In the genomic region with DNA sequence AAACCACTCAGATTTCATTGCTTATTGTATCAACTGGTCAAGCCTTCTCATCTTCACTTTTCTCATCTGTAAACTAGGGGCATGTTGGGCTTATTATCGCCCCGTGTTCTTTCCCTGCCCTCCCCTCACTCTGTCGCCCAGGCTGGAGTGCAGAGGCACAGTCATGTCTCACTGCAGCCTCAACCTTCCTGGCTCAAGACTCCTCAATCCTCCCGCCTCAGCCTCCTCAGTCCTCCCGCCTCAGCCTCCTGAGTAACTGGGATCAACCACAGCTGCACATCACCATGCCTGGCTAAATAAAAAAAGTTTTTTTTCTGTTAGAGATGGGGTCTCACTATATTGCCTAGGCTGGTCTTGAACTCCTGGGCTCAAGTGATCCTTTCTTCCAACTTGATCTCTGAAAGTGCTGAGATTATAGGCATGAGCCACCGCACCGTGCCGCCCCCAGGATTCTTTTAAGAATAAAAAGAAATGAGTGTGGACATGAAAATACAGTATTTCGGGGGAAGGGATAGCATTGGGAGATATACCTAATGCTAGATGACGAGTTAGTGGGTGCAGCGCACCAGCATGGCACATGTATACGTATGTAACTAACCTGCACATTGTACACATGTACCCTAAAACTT, we compare ENCODE assay signal across 1 cellular context.
TF ChIP-seq lines count a peak whose summit lies in the region.

No MANE protein-coding gene starts in this region.

TF ChIP-seq in WTC11, 78 proteins besides CTCF, POLR2A, EP300 and RAD21 (continued from another document):
- TF ChIP-seq, protein P1, sequence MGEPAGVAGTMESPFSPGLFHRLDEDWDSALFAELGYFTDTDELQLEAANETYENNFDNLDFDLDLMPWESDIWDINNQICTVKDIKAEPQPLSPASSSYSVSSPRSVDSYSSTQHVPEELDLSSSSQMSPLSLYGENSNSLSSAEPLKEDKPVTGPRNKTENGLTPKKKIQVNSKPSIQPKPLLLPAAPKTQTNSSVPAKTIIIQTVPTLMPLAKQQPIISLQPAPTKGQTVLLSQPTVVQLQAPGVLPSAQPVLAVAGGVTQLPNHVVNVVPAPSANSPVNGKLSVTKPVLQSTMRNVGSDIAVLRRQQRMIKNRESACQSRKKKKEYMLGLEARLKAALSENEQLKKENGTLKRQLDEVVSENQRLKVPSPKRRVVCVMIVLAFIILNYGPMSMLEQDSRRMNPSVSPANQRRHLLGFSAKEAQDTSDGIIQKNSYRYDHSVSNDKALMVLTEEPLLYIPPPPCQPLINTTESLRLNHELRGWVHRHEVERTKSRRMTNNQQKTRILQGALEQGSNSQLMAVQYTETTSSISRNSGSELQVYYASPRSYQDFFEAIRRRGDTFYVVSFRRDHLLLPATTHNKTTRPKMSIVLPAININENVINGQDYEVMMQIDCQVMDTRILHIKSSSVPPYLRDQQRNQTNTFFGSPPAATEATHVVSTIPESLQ (CRISPR knock-in tag; IDR thresholded peaks at IDR 0.05): no peak
- TF ChIP-seq, protein P2, sequence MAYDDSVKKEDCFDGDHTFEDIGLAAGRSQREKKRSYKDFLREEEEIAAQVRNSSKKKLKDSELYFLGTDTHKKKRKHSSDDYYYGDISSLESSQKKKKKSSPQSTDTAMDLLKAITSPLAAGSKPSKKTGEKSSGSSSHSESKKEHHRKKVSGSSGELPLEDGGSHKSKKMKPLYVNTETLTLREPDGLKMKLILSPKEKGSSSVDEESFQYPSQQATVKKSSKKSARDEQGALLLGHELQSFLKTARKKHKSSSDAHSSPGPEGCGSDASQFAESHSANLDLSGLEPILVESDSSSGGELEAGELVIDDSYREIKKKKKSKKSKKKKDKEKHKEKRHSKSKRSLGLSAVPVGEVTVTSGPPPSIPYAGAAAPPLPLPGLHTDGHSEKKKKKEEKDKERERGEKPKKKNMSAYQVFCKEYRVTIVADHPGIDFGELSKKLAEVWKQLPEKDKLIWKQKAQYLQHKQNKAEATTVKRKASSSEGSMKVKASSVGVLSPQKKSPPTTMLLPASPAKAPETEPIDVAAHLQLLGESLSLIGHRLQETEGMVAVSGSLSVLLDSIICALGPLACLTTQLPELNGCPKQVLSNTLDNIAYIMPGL (CRISPR knock-in tag; IDR thresholded peaks at IDR 0.05): no peak
- TF ChIP-seq ESRRA (CRISPR knock-in tag; IDR thresholded peaks at IDR 0.05; ENCODE audit: borderline replicate concordance): no peak
- TF ChIP-seq, protein P3, sequence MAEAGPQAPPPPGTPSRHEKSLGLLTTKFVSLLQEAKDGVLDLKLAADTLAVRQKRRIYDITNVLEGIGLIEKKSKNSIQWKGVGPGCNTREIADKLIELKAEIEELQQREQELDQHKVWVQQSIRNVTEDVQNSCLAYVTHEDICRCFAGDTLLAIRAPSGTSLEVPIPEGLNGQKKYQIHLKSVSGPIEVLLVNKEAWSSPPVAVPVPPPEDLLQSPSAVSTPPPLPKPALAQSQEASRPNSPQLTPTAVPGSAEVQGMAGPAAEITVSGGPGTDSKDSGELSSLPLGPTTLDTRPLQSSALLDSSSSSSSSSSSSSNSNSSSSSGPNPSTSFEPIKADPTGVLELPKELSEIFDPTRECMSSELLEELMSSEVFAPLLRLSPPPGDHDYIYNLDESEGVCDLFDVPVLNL (CRISPR knock-in tag; IDR thresholded peaks at IDR 0.05; ENCODE audit: borderline replicate concordance, low read depth): no peak
- no peak for TF ChIP-seq FOXP1 (CRISPR knock-in tag; IDR thresholded peaks at IDR 0.05; ENCODE audit: borderline replicate concordance)
